Comparison of ENCODE assay signal across 27 cellular contexts in the genomic region with DNA sequence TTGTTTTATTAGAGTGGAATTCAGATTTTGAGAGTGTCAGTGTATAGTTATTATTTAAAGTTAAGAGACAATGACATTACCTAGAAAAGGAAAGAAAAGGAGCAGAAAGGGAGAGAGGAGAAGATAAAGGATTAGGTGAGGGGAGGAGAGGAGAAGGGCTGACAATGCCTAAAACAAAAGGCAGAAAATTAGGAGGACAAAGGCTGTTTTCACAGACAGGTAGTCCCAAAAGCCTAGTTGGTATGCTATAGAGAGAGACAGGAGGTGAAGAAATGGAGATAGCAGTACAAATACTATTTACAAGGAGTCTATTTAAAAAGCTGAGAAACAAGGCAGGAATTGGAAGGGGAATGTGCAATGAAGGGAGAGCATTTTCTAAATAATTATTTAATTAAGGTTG.
"Had no signal": no experiment of that assay in that cellular context is flagged by ENCODE, and none has a peak within 500 bp of the region (broad histone marks: within the 10 kb centered on the region; RNA-seq: fewer than 3 reads in every experiment).

No MANE protein-coding gene starts in this region.

- H3K9me3 ChIP-seq: body of pancreas, esophagus squamous epithelium, gastroesophageal sphincter, heart right ventricle had no signal

- H3K27me3 ChIP-seq: adrenal gland, body of pancreas, esophagus squamous epithelium, gastroesophageal sphincter, heart right ventricle had no signal

- H3K4me3 ChIP-seq: adrenal gland, body of pancreas, esophagus squamous epithelium, gastroesophageal sphincter, heart right ventricle had no signal

- ATAC-seq: activated CD8-positive, alpha-beta memory T cell treated with anti-CD3 and anti-CD28 coated beads, Interleukin-2, amount 10 ng/mL, durations not matched to agents 7 days and 5 days; activated CD8-positive, alpha-beta T cell treated with anti-CD3 and anti-CD28 coated beads, Interleukin-2, amount 10 ng/mL, durations not matched to agents 7 days and 5 days; activated naive CD8-positive, alpha-beta T cell treated with anti-CD3 and anti-CD28 coated beads, Interleukin-2, amount 50 U/mL, for 24 hours; body of pancreas; gastroesophageal sphincter; heart right ventricle had no signal

- H3K27ac ChIP-seq: adrenal gland, body of pancreas, epithelial cell of prostate, esophagus squamous epithelium, gastroesophageal sphincter, heart right ventricle had no signal

- DNase-seq: activated CD4-positive, alpha-beta memory T cell treated with anti-CD3 and anti-CD28 coated beads for 36 hours; activated CD4-positive, alpha-beta T cell treated with anti-CD3 and anti-CD28 coated beads for 1 hour; activated CD4-positive, alpha-beta T cell treated with anti-CD3 and anti-CD28 coated beads for 48 hours; activated CD4-positive, alpha-beta T cell treated with anti-CD3 and anti-CD28 coated beads, Interleukin-2, amount 50 U/mL, for 1 hour; activated CD8-positive, alpha-beta memory T cell treated with anti-CD3 and anti-CD28 coated beads, Interleukin-2, amount 10 ng/mL, durations not matched to agents 7 days and 5 days; activated CD8-positive, alpha-beta memory T cell treated with anti-CD3 and anti-CD28 coated beads, Interleukin-2, amount 50 U/mL, for 4 hours; activated CD8-positive, alpha-beta T cell treated with anti-CD3 and anti-CD28 coated beads, Interleukin-2, amount 10 ng/mL, durations not matched to agents 7 days and 5 days; activated effector memory CD4-positive, alpha-beta T cell treated with anti-CD3 and anti-CD28 coated beads, Interleukin-2, amount 50 U/mL, for 16 hours; activated naive CD8-positive, alpha-beta T cell treated with anti-CD3 and anti-CD28 coated beads for 36 hours; activated naive CD8-positive, alpha-beta T cell treated with anti-CD3 and anti-CD28 coated beads, Interleukin-2, amount 50 U/mL, for 24 hours; activated T-cell treated with anti-CD3 and anti-CD28 coated beads, Interleukin-2, amount 50 U/mL, for 1 hour; activated T-cell treated with anti-CD3 and anti-CD28 coated beads, Interleukin-2, amount 50 U/mL, for 48 hours; adrenal gland; aorta; body of pancreas; cortex of kidney; dermis blood vessel endothelial cell; effector CD8-positive, alpha-beta T cell; esophagus squamous epithelium; foreskin melanocyte; heart right ventricle; T-helper 2 cell had no signal

- H3K4me1 ChIP-seq: adrenal gland, body of pancreas, esophagus squamous epithelium, gastroesophageal sphincter, heart right ventricle had no signal

- FAIRE-seq: colon, endometrium, endothelial cell of umbilical vein had no signal

- H3K36me3 ChIP-seq: adrenal gland, esophagus squamous epithelium, gastroesophageal sphincter, heart right ventricle had no signal
